Comparison of ENCODE assay signal across 8 cellular contexts in the genomic region with DNA sequence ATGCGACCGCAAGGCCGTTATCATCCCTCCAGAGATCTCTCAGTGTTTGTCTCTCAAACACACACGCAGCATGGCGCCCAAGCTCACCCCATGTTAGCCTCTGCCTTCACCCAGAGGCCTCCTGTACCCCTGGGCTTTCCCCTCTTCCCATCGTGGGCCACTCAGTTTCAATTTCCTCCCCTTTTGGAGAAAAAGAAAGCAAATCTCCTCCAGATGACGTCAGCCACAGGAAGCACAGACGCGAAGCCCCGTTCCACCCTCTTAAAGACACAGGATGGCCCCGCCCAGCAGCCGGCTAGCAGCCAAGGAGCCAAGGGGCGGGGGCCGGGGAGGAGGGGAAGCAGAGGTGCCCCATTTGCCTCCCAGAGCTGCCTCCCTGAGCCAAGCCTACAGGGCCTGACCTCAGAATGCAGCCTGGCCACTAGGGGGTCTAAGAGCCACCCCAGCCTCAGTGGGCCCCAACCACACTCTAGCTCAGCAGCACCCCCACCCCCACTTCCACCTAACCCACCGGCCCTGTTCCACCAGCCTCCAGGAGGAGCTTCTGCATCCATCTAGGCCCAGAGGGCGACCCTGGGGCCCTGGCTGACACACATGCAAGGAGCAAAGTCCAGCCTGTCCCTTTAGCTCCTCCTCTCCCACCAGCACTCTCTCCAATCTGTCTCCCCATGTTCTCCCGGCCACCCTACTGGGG. TPM values are rescaled to one million over a fixed set of nuclear protein-coding genes. Genes with fewer than 3 reads are reported as not detected.
A peak's percentile ranks its signal among the peaks of the same experiment; 100 is the strongest.
DNase-seq lines count a peak whose midpoint lies in the region; ATAC-seq, FAIRE-seq and TF ChIP-seq lines count a peak whose summit lies in the region.

No MANE protein-coding gene starts in this region.

- TF ChIP-seq RAD21 in H1 (IDR thresholded peaks at IDR 0.05 in 1 of 2, conservative IDR thresholded peaks at IDR 0.05 in 1 of 2; ENCODE audit: low read depth in 2 of 2, low read length in 2 of 2), result peak; percentile 27 to 43; a peak in 3 of 4 replicates

- H3K4me3 Mint-ChIP-seq in CD4-positive, alpha-beta memory T cell, result peak overlapping the region; percentile 84 to 99 (median 95)
- peak overlapping the region; percentile 89 for H3K4me3 Mint-ChIP-seq in memory B cell

- H3K4me3 ChIP-seq in CD4-positive, alpha-beta memory T cell (ENCODE audit: low read length in 2 of 2), result peak overlapping the region; percentile 93 to 95
- peak overlapping the region; percentile 54 to 79 (median 69) for H3K4me3 ChIP-seq in H1 (ENCODE audit: extremely low read depth in 1 of 4, insufficient read depth in 2 of 4, low read depth in 3 of 4, low read length in 4 of 4)

- H3K79me2 ChIP-seq in H1 (ENCODE audit: control insufficient read depth in 1 of 2, insufficient read depth in 2 of 2, low read length in 2 of 2), result peaks cover 0 to 20% of the 10 kb centered on the region in 2 experiments; a peak in 2 of 4 replicates

- H3K23ac ChIP-seq in H1 (ENCODE audit: insufficient read length), result no peak overlapping the region

- peak overlapping the region; percentile 96 for H3K18ac ChIP-seq in H1 (ENCODE audit: extremely low read depth, low read length)

- peaks cover 11% of the 10 kb centered on the region for H3K36me3 ChIP-seq in CD4-positive, alpha-beta memory T cell (ENCODE audit: insufficient read depth, low read length)
- peaks cover 0 to 20% (median 6%) of the 10 kb centered on the region in 4 experiments; a peak in 4 of 8 replicates for H3K36me3 ChIP-seq in H1 (ENCODE audit: control insufficient read depth in 2 of 4, insufficient read depth in 4 of 4, low read length in 3 of 4)

- peak overlapping the region; percentile 97 for H3K27ac ChIP-seq in CD4-positive, alpha-beta memory T cell (ENCODE audit: low read depth, low read length)
- H3K27ac ChIP-seq in H1 (ENCODE audit: low read depth, low read length), result peak overlapping the region; percentile 97

- WGBS in H1 (ENCODE audit: extremely low coverage in 1 of 2, insufficient coverage in 1 of 2, insufficient read length in 1 of 2, insufficient replicate concordance in 2 of 2, low coverage in 1 of 2, low lambda C conversion rate in 2 of 2, missing lambda C conversion rate in 1 of 2), 2 experiments, result 9% methylated on average over 16 of the region's 17 CpGs; no CpG with 5 or more reads in 1 of the 2 experiments

- H2BK120ac ChIP-seq in H1 (replicated peaks; ENCODE audit: low read depth, low read length), result peak overlapping the region; percentile 96

- H3K79me1 ChIP-seq in H1 (ENCODE audit: low read depth, low read length), result peaks cover 10% of the 10 kb centered on the region

- no peaks in the 10 kb centered on the region for H3K27me3 Mint-ChIP-seq in CD4-positive, alpha-beta memory T cell
- H3K27me3 Mint-ChIP-seq in memory B cell, result no peaks in the 10 kb centered on the region

- H2AFZ ChIP-seq in H1 (ENCODE audit: low read length), result peak overlapping the region; percentile 28; the same call in 1 of the 2 replicates

- H2BK12ac ChIP-seq in H1 (ENCODE audit: low read depth, low read length), result peak overlapping the region; percentile 100

- CTCF ChIA-PET in CD4-positive, alpha-beta memory T cell (lab: Charles Lee; ENCODE audit: partially characterized antibody), result interaction anchor here (0.7 to 11.2 kb wide), 13 partner anchors 16 to 192 kb away, joined by 3 to 83 read pairs (median 4); partner anchors contain the start of genes ATRIP, CCDC51, PFKFB4 and TMA7
- CTCF ChIA-PET in H1 (lab: Charles Lee; ENCODE audit: partially characterized antibody), result interaction anchor here (0.7 to 21.5 kb wide), 28 partner anchors 9 to 233 kb away, joined by 3 to 251 read pairs (median 4); partner anchors contain the start of genes ATRIP and SHISA5

- peaks cover 34 to 75% (median 54%) of the 10 kb centered on the region in 4 donors for H3K4me1 Mint-ChIP-seq in CD4-positive, alpha-beta memory T cell
- H3K4me1 Mint-ChIP-seq in memory B cell, result peaks cover 31% of the 10 kb centered on the region

- H3K27me3 ChIP-seq in CD4-positive, alpha-beta memory T cell (ENCODE audit: insufficient read depth, low read length), result no peaks in the 10 kb centered on the region
- no peaks in the 10 kb centered on the region for H3K27me3 ChIP-seq in H1 (replicated peaks in 1 of 4; ENCODE audit: control insufficient read depth in 3 of 4, extremely low read depth in 1 of 4, insufficient read depth in 3 of 4, low read length in 3 of 4)

- peak overlapping the region; percentile 98 for H2AK5ac ChIP-seq in H1 (ENCODE audit: low read depth, low read length)

- peak in 2 of 3 experiments; percentile 56 to 65; a peak in 3 of 4 replicates for TF ChIP-seq CTCF in H1 (IDR thresholded peaks at IDR 0.05; ENCODE audit: control extremely low read depth in 1 of 3, insufficient read depth in 1 of 3, low read depth in 1 of 3, low read length in 3 of 3)

- intact Hi-C loops in CD4-positive, alpha-beta memory T cell (cut with micrococcal nuclease), result loop anchor here (1.0 kb wide), 1 partner anchor 33 kb away; the partner anchor contains the start of genes CCDC51 and TMA7

- peak overlapping the region; percentile 99 for H4K91ac ChIP-seq in H1 (replicated peaks; ENCODE audit: insufficient read length, low read length)

- TF ChIP-seq EP300 in H1 (IDR thresholded peaks at IDR 0.05; ENCODE audit: borderline replicate concordance in 1 of 2, low read depth in 2 of 2, low read length in 2 of 2), result no peak

- H2BK5ac ChIP-seq in H1 (ENCODE audit: low read depth, low read length), result peak overlapping the region; percentile 100

- H3K9ac ChIP-seq in H1 (replicated peaks in 1 of 4; ENCODE audit: extremely low read depth in 1 of 4, low read depth in 3 of 4, low read length in 3 of 4), result peak overlapping the region in 3 of 4 experiments; percentile 81 to 87 (median 82); a peak in 6 of 7 replicates

- FAIRE-seq in H1 (lab: Jason Lieb, UNC), result peak; percentile 87

- H2BK15ac ChIP-seq in H1 (ENCODE audit: low read length), result 0 out of 2 replicates have a peak overlapping the region, but pooled peaks have one; percentile 61

- peak overlapping the region; percentile 91 to 97 for H3K4me2 ChIP-seq in H1 (ENCODE audit: insufficient read depth in 1 of 2, low read depth in 2 of 2, low read length in 2 of 2)

- TF ChIP-seq POLR2A in H1 (IDR thresholded peaks at IDR 0.05; ENCODE audit: control extremely low read depth in 1 of 2, low read depth in 2 of 2, low read length in 2 of 2), result peak in 1 of 2 experiments; percentile 87; a peak in 1 of 3 replicates

- peak overlapping the region; percentile 99; the same call in 1 of the 2 replicates for H2BK20ac ChIP-seq in H1 (ENCODE audit: low read length)

- peak overlapping the region; percentile 85 for H4K5ac ChIP-seq in H1 (ENCODE audit: insufficient read length, low read depth, low read length)

- H3K9me3 ChIP-seq in CD4-positive, alpha-beta memory T cell (ENCODE audit: control insufficient read depth in 1 of 2, low read length in 2 of 2), result no peaks in the 10 kb centered on the region
- no peaks in the 10 kb centered on the region for H3K9me3 ChIP-seq in H1 (ENCODE audit: insufficient read depth in 2 of 2, low read depth in 1 of 2, low read length in 1 of 2)

- H3K27ac Mint-ChIP-seq in CD4-positive, alpha-beta memory T cell, result peak overlapping the region; percentile 92 to 100 (median 99)
- peak overlapping the region; percentile 95 for H3K27ac Mint-ChIP-seq in memory B cell

- H3K4me1 ChIP-seq in CD4-positive, alpha-beta memory T cell (ENCODE audit: insufficient read depth, low read length), result peaks cover 86% of the 10 kb centered on the region
- H3K4me1 ChIP-seq in H1 (replicated peaks in 1 of 4; ENCODE audit: control insufficient read depth in 3 of 4, insufficient read depth in 4 of 4, low read length in 3 of 4), result peaks cover 0 to 28% (median 19%) of the 10 kb centered on the region in 4 experiments; a peak in 6 of 7 replicates

- no peak overlapping the region for H3K14ac ChIP-seq in H1 (ENCODE audit: insufficient read length)

- peak overlapping the region; percentile 91 for H4K8ac ChIP-seq in H1 (ENCODE audit: extremely low read depth, insufficient read depth, low read length)

- POLR2A ChIA-PET in CD4-positive, alpha-beta memory T cell (lab: Charles Lee; ENCODE audit: partially characterized antibody), result interaction anchor here (0.5 to 4.7 kb wide), 21 partner anchors 8 to 1486 kb away, joined by 3 to 56 read pairs (median 5); partner anchors contain the start of genes ATRIP, CCDC51, NME6 and PFKFB4
- POLR2A ChIA-PET in H1 (lab: Charles Lee; ENCODE audit: partially characterized antibody), result interaction anchor here (0.8 to 7.6 kb wide), 21 partner anchors 10 to 233 kb away, joined by 3 to 83 read pairs (median 8); partner anchors contain the start of genes ATRIP, CCDC51, PFKFB4 and PLXNB1

- peak overlapping the region; percentile 84 for H3K56ac ChIP-seq in H1 (replicated peaks; ENCODE audit: insufficient read length, low read depth, low read length)

- peaks cover 6% of the 10 kb centered on the region for H3K23me2 ChIP-seq in H1 (ENCODE audit: low read depth, low read length)

- H3K4ac ChIP-seq in H1 (replicated peaks; ENCODE audit: insufficient read length, low read depth, low read length), result peak overlapping the region; percentile 99

- peaks cover 0 to 4% of the 10 kb centered on the region in 2 experiments for H4K20me1 ChIP-seq in H1 (replicated peaks in 1 of 2; ENCODE audit: control insufficient read depth in 1 of 2, insufficient read depth in 2 of 2, low read length in 2 of 2)

- H3K9me3 Mint-ChIP-seq in CD4-positive, alpha-beta memory T cell, result no peaks in the 10 kb centered on the region
- no peaks in the 10 kb centered on the region for H3K9me3 Mint-ChIP-seq in memory B cell

- peaks cover 12 to 31% of the 10 kb centered on the region in 2 donors for H3K36me3 Mint-ChIP-seq in CD4-positive, alpha-beta memory T cell
- peaks cover 8% of the 10 kb centered on the region for H3K36me3 Mint-ChIP-seq in memory B cell

- DNase-seq in CD4-positive, alpha-beta memory T cell, result peak; percentile 93 to 98 (median 96)
- peak; percentile 54 for DNase-seq in NK-92 (lab: John Stamatoyannopoulos, UW; ENCODE audit: unreplicated experiment)
- DNase-seq in activated CD8-positive, alpha-beta memory T cell treated with anti-CD3 and anti-CD28 coated beads for 24 hours, result peak; percentile 95
- peak; percentile 89 to 94 for DNase-seq in H1 (ENCODE audit: low read depth in 1 of 2, low spot score in 2 of 2)
- peak; percentile 82 to 94 for DNase-seq in memory B cell (ENCODE audit: low spot score in 2 of 2)
- DNase-seq in stimulated activated CD8-positive, alpha-beta memory T cell treated with anti-CD3 and anti-CD28 coated beads, Interleukin-12 subunit alpha, Interleukin-12 subunit beta, amount 100 ng/mL, for 1 hour (ENCODE audit: low read depth), result peak; percentile 90

- peak; percentile 82 for ATAC-seq in GM19372 (IDR thresholded peaks at IDR 0.05; ENCODE audit: low read depth, unreplicated experiment)
- ATAC-seq in HG03521 (IDR thresholded peaks at IDR 0.05; ENCODE audit: unreplicated experiment), result peak; percentile 70
- peak; percentile 87 for ATAC-seq in memory B cell (ENCODE audit: low read depth)

RNA-seq across cellular contexts. Expression of gene ATRIP, which starts 26.5 kb away (rescaled TPM):
- 10 to 100 TPM; 14.9 to 15.2 TPM for total RNA-seq in CD4-positive, alpha-beta memory T cell
- 10 to 100 TPM; 11.3 to 15.4 TPM for polyA plus RNA-seq in CD4-positive, alpha-beta memory T cell
- total RNA-seq in H1 (2021; fragmentation: NEBNext Ultra II Directional; extraction: Animal tissue kit (Norgen Biotek cat#: 25700)), result 16.7 and 20.2 TPM in 2 replicates
- 16.6 and 18.5 TPM in 2 replicates for polyA plus RNA-seq in H1 (2011; rRNA removed)
- 15.0 TPM for polyA plus RNA-seq in H1 (2011; cell fraction: cytosol; rRNA removed)
- 36.5 TPM for polyA plus RNA-seq in H1 (2011; cell fraction: nucleus; rRNA removed)
- polyA plus RNA-seq in H1 (2012, experiment 1 of 2), result 12.7 to 14.1 TPM (median 13.8 TPM) in 4 replicates
- polyA plus RNA-seq in H1 (2012, experiment 2 of 2), result 11.0 TPM
- polyA plus RNA-seq in H1 (2013, experiment 1 of 2), result 14.8 TPM
- 12.6 TPM for polyA plus RNA-seq in H1 (2013, experiment 2 of 2)
- polyA minus RNA-seq in H1 (2011; rRNA and poly(A)+ RNA removed), result 28.6 and 29.3 TPM in 2 replicates
- 10.1 TPM for polyA minus RNA-seq in H1 (2011; cell fraction: cytosol; rRNA and poly(A)+ RNA removed)
- polyA minus RNA-seq in H1 (2011; cell fraction: nucleus; rRNA and poly(A)+ RNA removed), result 25.2 TPM

RNA-seq across cellular contexts. Expression of gene SHISA5, which starts 30.9 kb away (rescaled TPM):
- total RNA-seq in CD4-positive, alpha-beta memory T cell, result 100 to 1,000 TPM; 218 TPM
- 100 to 1,000 TPM; 434 to 470 TPM for polyA plus RNA-seq in CD4-positive, alpha-beta memory T cell
- 191 and 196 TPM in 2 replicates for total RNA-seq in H1 (2021; fragmentation: NEBNext Ultra II Directional; extraction: Animal tissue kit (Norgen Biotek cat#: 25700))
- polyA plus RNA-seq in H1 (2011; rRNA removed), result 315 and 422 TPM in 2 replicates
- 247 TPM for polyA plus RNA-seq in H1 (2011; cell fraction: cytosol; rRNA removed)
- polyA plus RNA-seq in H1 (2011; cell fraction: nucleus; rRNA removed), result 217 TPM
- 171 to 240 TPM (median 225 TPM) in 4 replicates for polyA plus RNA-seq in H1 (2012, experiment 1 of 2)
- 223 TPM for polyA plus RNA-seq in H1 (2012, experiment 2 of 2)
- 278 TPM for polyA plus RNA-seq in H1 (2013, experiment 1 of 2)
- polyA plus RNA-seq in H1 (2013, experiment 2 of 2), result 358 TPM
- polyA minus RNA-seq in H1 (2011; rRNA and poly(A)+ RNA removed), result 107 and 149 TPM in 2 replicates
- polyA minus RNA-seq in H1 (2011; cell fraction: cytosol; rRNA and poly(A)+ RNA removed), result 143 TPM
- polyA minus RNA-seq in H1 (2011; cell fraction: nucleus; rRNA and poly(A)+ RNA removed), result 52.6 TPM

RNA-seq across cellular contexts. Expression of gene TMA7, which starts 33.0 kb away (rescaled TPM):
- total RNA-seq in CD4-positive, alpha-beta memory T cell, result 100 to 1,000 TPM; 309 to 310 TPM
- polyA plus RNA-seq in CD4-positive, alpha-beta memory T cell, result 100 to 1,000 TPM; 765 to 952 TPM
- total RNA-seq in H1 (2021; fragmentation: NEBNext Ultra II Directional; extraction: Animal tissue kit (Norgen Biotek cat#: 25700)), result 305 and 322 TPM in 2 replicates
- 83.3 and 138 TPM in 2 replicates for polyA plus RNA-seq in H1 (2011; rRNA removed)
- polyA plus RNA-seq in H1 (2011; cell fraction: cytosol; rRNA removed), result 282 TPM
- 36.5 TPM for polyA plus RNA-seq in H1 (2011; cell fraction: nucleus; rRNA removed)
- 470 to 570 TPM (median 490 TPM) in 4 replicates for polyA plus RNA-seq in H1 (2012, experiment 1 of 2)
- 141 TPM for polyA plus RNA-seq in H1 (2012, experiment 2 of 2)
- polyA plus RNA-seq in H1 (2013, experiment 1 of 2), result 965 TPM
- 959 TPM for polyA plus RNA-seq in H1 (2013, experiment 2 of 2)
- polyA minus RNA-seq in H1 (2011; rRNA and poly(A)+ RNA removed), result 8.2 and 9.6 TPM in 2 replicates
- polyA minus RNA-seq in H1 (2011; cell fraction: cytosol; rRNA and poly(A)+ RNA removed), result 42.3 TPM
- 34.3 TPM for polyA minus RNA-seq in H1 (2011; cell fraction: nucleus; rRNA and poly(A)+ RNA removed)

RNA-seq across cellular contexts. Expression of gene CCDC51, which starts 33.2 kb away (rescaled TPM):
- 1 to 10 TPM; 5.1 to 5.4 TPM for total RNA-seq in CD4-positive, alpha-beta memory T cell
- polyA plus RNA-seq in CD4-positive, alpha-beta memory T cell, result 10 to 100 TPM in 1 of 2 donors, 1 to 10 TPM in 1; 6.6 to 13.3 TPM
- total RNA-seq in H1 (2021; fragmentation: NEBNext Ultra II Directional; extraction: Animal tissue kit (Norgen Biotek cat#: 25700)), result 20.3 and 21.3 TPM in 2 replicates
- 19.7 and 21.4 TPM in 2 replicates for polyA plus RNA-seq in H1 (2011; rRNA removed)
- polyA plus RNA-seq in H1 (2011; cell fraction: cytosol; rRNA removed), result 26.3 TPM
- 18.4 TPM for polyA plus RNA-seq in H1 (2011; cell fraction: nucleus; rRNA removed)
- polyA plus RNA-seq in H1 (2012, experiment 1 of 2), result 24.1 to 30.2 TPM (median 28.9 TPM) in 4 replicates
- 17.1 TPM for polyA plus RNA-seq in H1 (2012, experiment 2 of 2)
- polyA plus RNA-seq in H1 (2013, experiment 1 of 2), result 16.7 TPM
- 16.9 TPM for polyA plus RNA-seq in H1 (2013, experiment 2 of 2)
- 17.1 and 17.4 TPM in 2 replicates for polyA minus RNA-seq in H1 (2011; rRNA and poly(A)+ RNA removed)
- polyA minus RNA-seq in H1 (2011; cell fraction: cytosol; rRNA and poly(A)+ RNA removed), result 7.3 TPM
- polyA minus RNA-seq in H1 (2011; cell fraction: nucleus; rRNA and poly(A)+ RNA removed), result 7.7 TPM

RNA-seq across cellular contexts. Expression of gene PLXNB1, which starts 43.2 kb away (rescaled TPM):
- total RNA-seq in CD4-positive, alpha-beta memory T cell, result 1 to 10 TPM; 2.6 to 5.0 TPM
- under 1 TPM in 1 of 2 donors, not detected in 1; 0.48 TPM for polyA plus RNA-seq in CD4-positive, alpha-beta memory T cell
- 114 and 115 TPM in 2 replicates for total RNA-seq in H1 (2021; fragmentation: NEBNext Ultra II Directional; extraction: Animal tissue kit (Norgen Biotek cat#: 25700))
- polyA plus RNA-seq in H1 (2011; rRNA removed), result 109 and 149 TPM in 2 replicates
- 117 TPM for polyA plus RNA-seq in H1 (2011; cell fraction: cytosol; rRNA removed)
- polyA plus RNA-seq in H1 (2011; cell fraction: nucleus; rRNA removed), result 1,123 TPM
- polyA plus RNA-seq in H1 (2012, experiment 1 of 2), result 136 to 155 TPM (median 141 TPM) in 4 replicates
- 102 TPM for polyA plus RNA-seq in H1 (2012, experiment 2 of 2)
- 102 TPM for polyA plus RNA-seq in H1 (2013, experiment 1 of 2)
- 83.3 TPM for polyA plus RNA-seq in H1 (2013, experiment 2 of 2)
- polyA minus RNA-seq in H1 (2011; rRNA and poly(A)+ RNA removed), result 82.5 and 154 TPM in 2 replicates
- polyA minus RNA-seq in H1 (2011; cell fraction: cytosol; rRNA and poly(A)+ RNA removed), result 100 TPM
- 265 TPM for polyA minus RNA-seq in H1 (2011; cell fraction: nucleus; rRNA and poly(A)+ RNA removed)

Comparison
In these comparisons a context has a peak if more than half of its experiments do, and no peak if none do; other contexts are left out.
1. Peak in every context shown above with its lines: DNase-seq, ATAC-seq, H3K4me3 ChIP-seq and H3K27ac ChIP-seq.